1 cellular context compared by ENCODE assay signal in the genomic region with DNA sequence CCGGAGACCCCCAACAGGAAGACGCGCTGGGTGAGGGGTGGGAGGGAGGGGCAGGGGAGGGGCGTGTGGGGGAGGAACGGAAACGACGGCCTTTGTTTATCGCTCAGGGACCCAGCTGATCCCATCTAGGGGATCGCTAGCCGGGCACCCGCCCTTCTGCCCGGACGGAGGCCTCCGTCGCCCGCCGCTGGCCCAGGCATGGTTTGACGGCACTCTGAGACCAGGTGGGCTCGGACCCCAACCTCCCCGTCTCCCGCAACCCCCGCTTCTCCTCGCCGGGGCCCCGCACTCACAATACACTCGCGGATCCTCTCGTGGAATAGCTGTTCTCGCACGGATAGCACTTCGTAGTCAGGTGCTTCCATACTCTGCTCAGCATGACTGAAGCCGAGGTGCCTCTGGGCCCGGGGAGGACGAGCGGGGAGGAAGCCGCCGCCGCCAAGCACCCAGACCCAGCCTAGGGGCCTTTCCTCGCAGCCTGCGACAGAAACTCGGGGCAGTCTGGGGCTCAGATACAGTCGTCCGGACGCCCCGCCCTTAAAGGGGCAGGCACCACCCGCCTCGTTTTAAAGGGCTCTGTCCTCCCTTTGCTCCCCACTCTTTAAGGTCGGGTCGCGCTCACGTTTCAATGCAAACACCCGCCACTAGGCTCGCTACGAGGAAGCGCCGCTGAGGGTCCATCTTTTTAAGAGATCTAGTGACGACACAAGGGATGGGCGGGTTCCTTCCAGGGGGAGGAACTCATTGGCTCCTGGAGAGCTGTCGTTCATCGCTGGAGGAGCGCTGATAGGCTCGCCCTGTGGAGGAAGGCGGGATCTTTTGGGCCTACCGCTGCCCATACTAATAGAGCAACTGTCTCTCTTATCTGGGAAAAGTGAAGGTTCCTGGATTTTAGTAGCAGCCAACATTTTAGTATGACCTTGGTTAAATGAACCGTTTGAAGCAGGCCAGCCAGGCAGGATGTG.
TF ChIP-seq lines count a peak whose summit lies in the region.

A gene with protein sequence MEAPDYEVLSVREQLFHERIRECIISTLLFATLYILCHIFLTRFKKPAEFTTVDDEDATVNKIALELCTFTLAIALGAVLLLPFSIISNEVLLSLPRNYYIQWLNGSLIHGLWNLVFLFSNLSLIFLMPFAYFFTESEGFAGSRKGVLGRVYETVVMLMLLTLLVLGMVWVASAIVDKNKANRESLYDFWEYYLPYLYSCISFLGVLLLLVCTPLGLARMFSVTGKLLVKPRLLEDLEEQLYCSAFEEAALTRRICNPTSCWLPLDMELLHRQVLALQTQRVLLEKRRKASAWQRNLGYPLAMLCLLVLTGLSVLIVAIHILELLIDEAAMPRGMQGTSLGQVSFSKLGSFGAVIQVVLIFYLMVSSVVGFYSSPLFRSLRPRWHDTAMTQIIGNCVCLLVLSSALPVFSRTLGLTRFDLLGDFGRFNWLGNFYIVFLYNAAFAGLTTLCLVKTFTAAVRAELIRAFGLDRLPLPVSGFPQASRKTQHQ (minus strand): TSS at position 657 of the 965 bp plus-strand sequence. CDS start 292 bp downstream, at position 365.

TF ChIP-seq in GM12878, 131 proteins besides CTCF, POLR2A, EP300 and RAD21 (continued from another document and continues in another):
- TF ChIP-seq, protein P1, sequence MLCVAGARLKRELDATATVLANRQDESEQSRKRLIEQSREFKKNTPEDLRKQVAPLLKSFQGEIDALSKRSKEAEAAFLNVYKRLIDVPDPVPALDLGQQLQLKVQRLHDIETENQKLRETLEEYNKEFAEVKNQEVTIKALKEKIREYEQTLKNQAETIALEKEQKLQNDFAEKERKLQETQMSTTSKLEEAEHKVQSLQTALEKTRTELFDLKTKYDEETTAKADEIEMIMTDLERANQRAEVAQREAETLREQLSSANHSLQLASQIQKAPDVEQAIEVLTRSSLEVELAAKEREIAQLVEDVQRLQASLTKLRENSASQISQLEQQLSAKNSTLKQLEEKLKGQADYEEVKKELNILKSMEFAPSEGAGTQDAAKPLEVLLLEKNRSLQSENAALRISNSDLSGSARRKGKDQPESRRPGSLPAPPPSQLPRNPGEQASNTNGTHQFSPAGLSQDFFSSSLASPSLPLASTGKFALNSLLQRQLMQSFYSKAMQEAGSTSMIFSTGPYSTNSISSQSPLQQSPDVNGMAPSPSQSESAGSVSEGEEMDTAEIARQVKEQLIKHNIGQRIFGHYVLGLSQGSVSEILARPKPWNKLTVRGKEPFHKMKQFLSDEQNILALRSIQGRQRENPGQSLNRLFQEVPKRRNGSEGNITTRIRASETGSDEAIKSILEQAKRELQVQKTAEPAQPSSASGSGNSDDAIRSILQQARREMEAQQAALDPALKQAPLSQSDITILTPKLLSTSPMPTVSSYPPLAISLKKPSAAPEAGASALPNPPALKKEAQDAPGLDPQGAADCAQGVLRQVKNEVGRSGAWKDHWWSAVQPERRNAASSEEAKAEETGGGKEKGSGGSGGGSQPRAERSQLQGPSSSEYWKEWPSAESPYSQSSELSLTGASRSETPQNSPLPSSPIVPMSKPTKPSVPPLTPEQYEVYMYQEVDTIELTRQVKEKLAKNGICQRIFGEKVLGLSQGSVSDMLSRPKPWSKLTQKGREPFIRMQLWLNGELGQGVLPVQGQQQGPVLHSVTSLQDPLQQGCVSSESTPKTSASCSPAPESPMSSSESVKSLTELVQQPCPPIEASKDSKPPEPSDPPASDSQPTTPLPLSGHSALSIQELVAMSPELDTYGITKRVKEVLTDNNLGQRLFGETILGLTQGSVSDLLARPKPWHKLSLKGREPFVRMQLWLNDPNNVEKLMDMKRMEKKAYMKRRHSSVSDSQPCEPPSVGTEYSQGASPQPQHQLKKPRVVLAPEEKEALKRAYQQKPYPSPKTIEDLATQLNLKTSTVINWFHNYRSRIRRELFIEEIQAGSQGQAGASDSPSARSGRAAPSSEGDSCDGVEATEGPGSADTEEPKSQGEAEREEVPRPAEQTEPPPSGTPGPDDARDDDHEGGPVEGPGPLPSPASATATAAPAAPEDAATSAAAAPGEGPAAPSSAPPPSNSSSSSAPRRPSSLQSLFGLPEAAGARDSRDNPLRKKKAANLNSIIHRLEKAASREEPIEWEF (IDR thresholded peaks at IDR 0.05; ENCODE audit: insufficient replicate concordance, low read depth, low read length): no peak
- TF ChIP-seq POLR2AphosphoS2 (IDR thresholded peaks at IDR 0.05; ENCODE audit: low read depth, low read length) (0 out of 2 replicates have a peak, but pooled peaks have one; percentile 34), RAD51 (IDR thresholded peaks at IDR 0.05) (no peak), NFYA (IDR thresholded peaks at IDR 0.05; ENCODE audit: borderline replicate concordance, low read depth, low read length) (peak; percentile 45), HDAC2 (IDR thresholded peaks at IDR 0.05) (no peak), ASH2L (IDR thresholded peaks at IDR 0.05; ENCODE audit: borderline replicate concordance, low read depth) (no peak), RFX5 (IDR thresholded peaks at IDR 0.05; ENCODE audit: low read depth, low read length) (no peak), ESRRA (IDR thresholded peaks at IDR 0.05; ENCODE audit: low read length) (0 out of 2 replicates have a peak, but pooled peaks have one; percentile 31), MTA2 (IDR thresholded peaks at IDR 0.05; ENCODE audit: low read depth) (no peak), BHLHE40 (IDR thresholded peaks at IDR 0.05; ENCODE audit: borderline replicate concordance in 1 of 2, low read depth in 2 of 2, low read length in 1 of 2) (peak; percentile 96 to 97), SUPT20H (IDR thresholded peaks at IDR 0.05; ENCODE audit: borderline replicate concordance, control insufficient read depth, low read depth, low read length) (no peak), PAX5 (IDR thresholded peaks at IDR 0.05; ENCODE audit: borderline replicate concordance, low read depth, low read length) (0 out of 2 replicates have a peak, but pooled peaks have one; percentile 9), ZNF24 (IDR thresholded peaks at IDR 0.05) (no peak), ZBED1 (IDR thresholded peaks at IDR 0.05; ENCODE audit: borderline replicate concordance) (no peak), KLF5 (IDR thresholded peaks at IDR 0.05; ENCODE audit: partially characterized antibody) (peak; percentile 72), RB1 (IDR thresholded peaks at IDR 0.05; ENCODE audit: borderline replicate concordance) (no peak; the same call in 1 of the 2 replicates), CEBPB (IDR thresholded peaks at IDR 0.05; ENCODE audit: borderline replicate concordance in 1 of 2, low read depth in 2 of 2, low read length in 2 of 2) (no peak), NR2C1 (IDR thresholded peaks at IDR 0.05) (no peak), TARDBP (IDR thresholded peaks at IDR 0.05; ENCODE audit: borderline replicate concordance) (no peak), SP1 (IDR thresholded peaks at IDR 0.05; ENCODE audit: low read depth, low read length) (peak; percentile 97), GATAD2B (conservative IDR thresholded peaks at IDR 0.05; ENCODE audit: low read depth) (0 out of 2 replicates have a peak, but pooled peaks have one; percentile 57), YY1 (IDR thresholded peaks at IDR 0.05; ENCODE audit: low read depth, low read length) (peak; percentile 87), FOXK2 (IDR thresholded peaks at IDR 0.05) (no peak), SMAD5 (IDR thresholded peaks at IDR 0.05; ENCODE audit: low read depth) (no peak), SMARCA5 (IDR thresholded peaks at IDR 0.05) (peak; percentile 47), MEF2B (IDR thresholded peaks at IDR 0.05; ENCODE audit: partially characterized antibody, poor library complexity, severe bottlenecking) (no peak), NRF1 (conservative IDR thresholded peaks at IDR 0.05; ENCODE audit: low read depth, low read length) (no peak), NBN (IDR thresholded peaks at IDR 0.05) (peak; percentile 70; the same call in 1 of the 2 replicates)
- TF ChIP-seq, protein P2, sequence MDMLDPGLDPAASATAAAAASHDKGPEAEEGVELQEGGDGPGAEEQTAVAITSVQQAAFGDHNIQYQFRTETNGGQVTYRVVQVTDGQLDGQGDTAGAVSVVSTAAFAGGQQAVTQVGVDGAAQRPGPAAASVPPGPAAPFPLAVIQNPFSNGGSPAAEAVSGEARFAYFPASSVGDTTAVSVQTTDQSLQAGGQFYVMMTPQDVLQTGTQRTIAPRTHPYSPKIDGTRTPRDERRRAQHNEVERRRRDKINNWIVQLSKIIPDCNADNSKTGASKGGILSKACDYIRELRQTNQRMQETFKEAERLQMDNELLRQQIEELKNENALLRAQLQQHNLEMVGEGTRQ (IDR thresholded peaks at IDR 0.05; ENCODE audit: borderline replicate concordance, low read depth, low read length): no peak
- TF ChIP-seq, protein P3, sequence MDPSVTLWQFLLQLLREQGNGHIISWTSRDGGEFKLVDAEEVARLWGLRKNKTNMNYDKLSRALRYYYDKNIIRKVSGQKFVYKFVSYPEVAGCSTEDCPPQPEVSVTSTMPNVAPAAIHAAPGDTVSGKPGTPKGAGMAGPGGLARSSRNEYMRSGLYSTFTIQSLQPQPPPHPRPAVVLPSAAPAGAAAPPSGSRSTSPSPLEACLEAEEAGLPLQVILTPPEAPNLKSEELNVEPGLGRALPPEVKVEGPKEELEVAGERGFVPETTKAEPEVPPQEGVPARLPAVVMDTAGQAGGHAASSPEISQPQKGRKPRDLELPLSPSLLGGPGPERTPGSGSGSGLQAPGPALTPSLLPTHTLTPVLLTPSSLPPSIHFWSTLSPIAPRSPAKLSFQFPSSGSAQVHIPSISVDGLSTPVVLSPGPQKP (IDR thresholded peaks at IDR 0.05; ENCODE audit: low read depth, low read length): peak; percentile 30; the same call in 1 of the 2 replicates
- TF ChIP-seq, protein P4, sequence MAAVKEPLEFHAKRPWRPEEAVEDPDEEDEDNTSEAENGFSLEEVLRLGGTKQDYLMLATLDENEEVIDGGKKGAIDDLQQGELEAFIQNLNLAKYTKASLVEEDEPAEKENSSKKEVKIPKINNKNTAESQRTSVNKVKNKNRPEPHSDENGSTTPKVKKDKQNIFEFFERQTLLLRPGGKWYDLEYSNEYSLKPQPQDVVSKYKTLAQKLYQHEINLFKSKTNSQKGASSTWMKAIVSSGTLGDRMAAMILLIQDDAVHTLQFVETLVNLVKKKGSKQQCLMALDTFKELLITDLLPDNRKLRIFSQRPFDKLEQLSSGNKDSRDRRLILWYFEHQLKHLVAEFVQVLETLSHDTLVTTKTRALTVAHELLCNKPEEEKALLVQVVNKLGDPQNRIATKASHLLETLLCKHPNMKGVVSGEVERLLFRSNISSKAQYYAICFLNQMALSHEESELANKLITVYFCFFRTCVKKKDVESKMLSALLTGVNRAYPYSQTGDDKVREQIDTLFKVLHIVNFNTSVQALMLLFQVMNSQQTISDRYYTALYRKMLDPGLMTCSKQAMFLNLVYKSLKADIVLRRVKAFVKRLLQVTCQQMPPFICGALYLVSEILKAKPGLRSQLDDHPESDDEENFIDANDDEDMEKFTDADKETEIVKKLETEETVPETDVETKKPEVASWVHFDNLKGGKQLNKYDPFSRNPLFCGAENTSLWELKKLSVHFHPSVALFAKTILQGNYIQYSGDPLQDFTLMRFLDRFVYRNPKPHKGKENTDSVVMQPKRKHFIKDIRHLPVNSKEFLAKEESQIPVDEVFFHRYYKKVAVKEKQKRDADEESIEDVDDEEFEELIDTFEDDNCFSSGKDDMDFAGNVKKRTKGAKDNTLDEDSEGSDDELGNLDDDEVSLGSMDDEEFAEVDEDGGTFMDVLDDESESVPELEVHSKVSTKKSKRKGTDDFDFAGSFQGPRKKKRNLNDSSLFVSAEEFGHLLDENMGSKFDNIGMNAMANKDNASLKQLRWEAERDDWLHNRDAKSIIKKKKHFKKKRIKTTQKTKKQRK (IDR thresholded peaks at IDR 0.05; ENCODE audit: low read depth, low read length): peak; percentile 66
- TF ChIP-seq, protein P5, sequence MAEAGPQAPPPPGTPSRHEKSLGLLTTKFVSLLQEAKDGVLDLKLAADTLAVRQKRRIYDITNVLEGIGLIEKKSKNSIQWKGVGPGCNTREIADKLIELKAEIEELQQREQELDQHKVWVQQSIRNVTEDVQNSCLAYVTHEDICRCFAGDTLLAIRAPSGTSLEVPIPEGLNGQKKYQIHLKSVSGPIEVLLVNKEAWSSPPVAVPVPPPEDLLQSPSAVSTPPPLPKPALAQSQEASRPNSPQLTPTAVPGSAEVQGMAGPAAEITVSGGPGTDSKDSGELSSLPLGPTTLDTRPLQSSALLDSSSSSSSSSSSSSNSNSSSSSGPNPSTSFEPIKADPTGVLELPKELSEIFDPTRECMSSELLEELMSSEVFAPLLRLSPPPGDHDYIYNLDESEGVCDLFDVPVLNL (IDR thresholded peaks at IDR 0.05; ENCODE audit: low read depth, low read length): no peak
- TF ChIP-seq, protein P6, sequence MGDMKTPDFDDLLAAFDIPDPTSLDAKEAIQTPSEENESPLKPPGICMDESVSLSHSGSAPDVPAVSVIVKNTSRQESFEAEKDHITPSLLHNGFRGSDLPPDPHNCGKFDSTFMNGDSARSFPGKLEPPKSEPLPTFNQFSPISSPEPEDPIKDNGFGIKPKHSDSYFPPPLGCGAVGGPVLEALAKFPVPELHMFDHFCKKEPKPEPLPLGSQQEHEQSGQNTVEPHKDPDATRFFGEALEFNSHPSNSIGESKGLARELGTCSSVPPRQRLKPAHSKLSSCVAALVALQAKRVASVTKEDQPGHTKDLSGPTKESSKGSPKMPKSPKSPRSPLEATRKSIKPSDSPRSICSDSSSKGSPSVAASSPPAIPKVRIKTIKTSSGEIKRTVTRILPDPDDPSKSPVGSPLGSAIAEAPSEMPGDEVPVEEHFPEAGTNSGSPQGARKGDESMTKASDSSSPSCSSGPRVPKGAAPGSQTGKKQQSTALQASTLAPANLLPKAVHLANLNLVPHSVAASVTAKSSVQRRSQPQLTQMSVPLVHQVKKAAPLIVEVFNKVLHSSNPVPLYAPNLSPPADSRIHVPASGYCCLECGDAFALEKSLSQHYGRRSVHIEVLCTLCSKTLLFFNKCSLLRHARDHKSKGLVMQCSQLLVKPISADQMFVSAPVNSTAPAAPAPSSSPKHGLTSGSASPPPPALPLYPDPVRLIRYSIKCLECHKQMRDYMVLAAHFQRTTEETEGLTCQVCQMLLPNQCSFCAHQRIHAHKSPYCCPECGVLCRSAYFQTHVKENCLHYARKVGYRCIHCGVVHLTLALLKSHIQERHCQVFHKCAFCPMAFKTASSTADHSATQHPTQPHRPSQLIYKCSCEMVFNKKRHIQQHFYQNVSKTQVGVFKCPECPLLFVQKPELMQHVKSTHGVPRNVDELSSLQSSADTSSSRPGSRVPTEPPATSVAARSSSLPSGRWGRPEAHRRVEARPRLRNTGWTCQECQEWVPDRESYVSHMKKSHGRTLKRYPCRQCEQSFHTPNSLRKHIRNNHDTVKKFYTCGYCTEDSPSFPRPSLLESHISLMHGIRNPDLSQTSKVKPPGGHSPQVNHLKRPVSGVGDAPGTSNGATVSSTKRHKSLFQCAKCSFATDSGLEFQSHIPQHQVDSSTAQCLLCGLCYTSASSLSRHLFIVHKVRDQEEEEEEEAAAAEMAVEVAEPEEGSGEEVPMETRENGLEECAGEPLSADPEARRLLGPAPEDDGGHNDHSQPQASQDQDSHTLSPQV (IDR thresholded peaks at IDR 0.05): no peak
